8 cellular contexts compared by ENCODE assay signal in genomic region chr2:11582526-11583202, GRCh38. TPM values are rescaled to one million over a fixed set of nuclear protein-coding genes. Genes with fewer than 3 reads are reported as not detected.
DNase-seq lines count a peak whose midpoint lies in the region; ATAC-seq and TF ChIP-seq lines count a peak whose summit lies in the region.

No MANE protein-coding gene starts in this region.

- peaks cover 34% of the 10 kb centered on the region for H3K36me3 Mint-ChIP-seq in neural crest cell (ENCODE audit: low read depth)

- TF ChIP-seq EP300 in suprapubic skin (IDR thresholded peaks at IDR 0.05): no peak

- H3K79me2 ChIP-seq in OCI-LY3 (ENCODE audit: low read length): no peaks in the 10 kb centered on the region

- H3K9me3 ChIP-seq in OCI-LY3 (ENCODE audit: insufficient read depth, low read length) (no peaks in the 10 kb centered on the region), suprapubic skin (no peaks in the 10 kb centered on the region)

- H3K4me3 ChIP-seq in OCI-LY3 (ENCODE audit: low read length): no peak overlapping the region
- H3K4me3 ChIP-seq in fibroblast of mammary gland (ENCODE audit: control insufficient read depth, low read depth, low read length): no peak overlapping the region
- no peak overlapping the region for H3K4me3 ChIP-seq in suprapubic skin

- peak overlapping the region; percentile 39 for H3K4me3 Mint-ChIP-seq in neural crest cell

- H3K4me1 ChIP-seq in OCI-LY3 (ENCODE audit: low read length): peaks cover 3% of the 10 kb centered on the region; the same call in 1 of the 2 replicates
- H3K4me1 ChIP-seq in suprapubic skin: peaks cover 22% of the 10 kb centered on the region

- no peak overlapping the region for H3K9ac ChIP-seq in OCI-LY3 (ENCODE audit: low read length)

- DNase-seq in DMS79 treated with DMSO at 0.1 percent for 48 hours (lab: John Stamatoyannopoulos, UW) (peak; percentile 57), HT-29 (ENCODE audit: low spot score) (peak; percentile 80), fibroblast of mammary gland (ENCODE audit: low read depth) (peak; percentile 71), neural crest cell (ENCODE audit: low read depth, low spot score) (peak; percentile 74), suprapubic skin (ENCODE audit: low spot score in 2 of 2) (peak; percentile 85 to 92)
- DNase-seq in activated T-cell treated with anti-CD3 and anti-CD28 coated beads, Interleukin-2, amount 50 U/mL, for 1 hour: peak; percentile 53

- peak overlapping the region; percentile 34 for H3K4me2 ChIP-seq in OCI-LY3 (ENCODE audit: low read length)

- no peak overlapping the region for H3K27ac ChIP-seq in OCI-LY3 (ENCODE audit: low read length)
- peak overlapping the region; percentile 71 for H3K27ac ChIP-seq in suprapubic skin

- H3K36me3 ChIP-seq in OCI-LY3 (replicated peaks; ENCODE audit: low read depth, low read length) (no peaks in the 10 kb centered on the region), suprapubic skin (no peaks in the 10 kb centered on the region)

- peak; percentile 94 for TF ChIP-seq CTCF in OCI-LY3 (IDR thresholded peaks at IDR 0.05; ENCODE audit: low read depth, low read length)
- TF ChIP-seq CTCF in fibroblast of mammary gland (conservative IDR thresholded peaks at IDR 0.05; ENCODE audit: control insufficient read depth, insufficient read depth, low read depth, low read length): peak; percentile 83
- TF ChIP-seq CTCF in neural crest cell (conservative IDR thresholded peaks at IDR 0.05): peak; percentile 79
- TF ChIP-seq CTCF in suprapubic skin (IDR thresholded peaks at IDR 0.05): peak; percentile 50 to 72

- no peaks in the 10 kb centered on the region for H3K27me3 ChIP-seq in OCI-LY3 (ENCODE audit: low read depth, low read length)
- no peaks in the 10 kb centered on the region for H3K27me3 ChIP-seq in suprapubic skin

- no peak for TF ChIP-seq POLR2A in suprapubic skin (IDR thresholded peaks at IDR 0.05)

- H3K4me1 Mint-ChIP-seq in neural crest cell: peaks cover 34% of the 10 kb centered on the region

- WGBS in suprapubic skin: 36% methylated on average over 18 of the region's 19 CpGs

- H2AFZ ChIP-seq in OCI-LY3 (ENCODE audit: low read depth, low read length): no peak overlapping the region; the same call in 1 of the 2 replicates

- no peak overlapping the region for H3K27ac Mint-ChIP-seq in neural crest cell (ENCODE audit: unreplicated experiment)

- no peak for ATAC-seq in HG03039 (IDR thresholded peaks at IDR 0.05; ENCODE audit: unreplicated experiment)

- H4K20me1 ChIP-seq in OCI-LY3 (ENCODE audit: insufficient read depth, low read length): no peaks in the 10 kb centered on the region

- no peaks in the 10 kb centered on the region for H3K9me3 Mint-ChIP-seq in neural crest cell

- H3K27me3 Mint-ChIP-seq in neural crest cell (ENCODE audit: low read depth): no peaks in the 10 kb centered on the region

RNA-seq across cellular contexts. Expression of gene GREB1, which starts 48.8 kb away (rescaled TPM):
- total RNA-seq in HT-29 (2014; rRNA removed; shearing (Covaris generic)): 0.03 TPM in 1 of 2 replicates, not detected in the other
- 132 and 143 TPM in 2 replicates for total RNA-seq in neural crest cell
- 1 to 10 TPM; 3.0 to 6.1 (median 4.3) TPM for total RNA-seq in suprapubic skin

Comparison
In these comparisons a context has a peak if more than half of its experiments do, and no peak if none do; other contexts are left out.
1. RNA of gene GREB1, which starts 48.8 kb away (total RNA-seq): 132 to 143 TPM in neural crest cell; 3.0 to 6.1 TPM in suprapubic skin and 0.03 TPM in HT-29; every median in the first group is over 10 times any median in the second.
2. Peak in every context shown above with its lines, with median percentiles within 50 percentile points of each other: DNase-seq and CTCF ChIP-seq.